ENCODE assay signal across 8 cellular contexts in the genomic region with DNA sequence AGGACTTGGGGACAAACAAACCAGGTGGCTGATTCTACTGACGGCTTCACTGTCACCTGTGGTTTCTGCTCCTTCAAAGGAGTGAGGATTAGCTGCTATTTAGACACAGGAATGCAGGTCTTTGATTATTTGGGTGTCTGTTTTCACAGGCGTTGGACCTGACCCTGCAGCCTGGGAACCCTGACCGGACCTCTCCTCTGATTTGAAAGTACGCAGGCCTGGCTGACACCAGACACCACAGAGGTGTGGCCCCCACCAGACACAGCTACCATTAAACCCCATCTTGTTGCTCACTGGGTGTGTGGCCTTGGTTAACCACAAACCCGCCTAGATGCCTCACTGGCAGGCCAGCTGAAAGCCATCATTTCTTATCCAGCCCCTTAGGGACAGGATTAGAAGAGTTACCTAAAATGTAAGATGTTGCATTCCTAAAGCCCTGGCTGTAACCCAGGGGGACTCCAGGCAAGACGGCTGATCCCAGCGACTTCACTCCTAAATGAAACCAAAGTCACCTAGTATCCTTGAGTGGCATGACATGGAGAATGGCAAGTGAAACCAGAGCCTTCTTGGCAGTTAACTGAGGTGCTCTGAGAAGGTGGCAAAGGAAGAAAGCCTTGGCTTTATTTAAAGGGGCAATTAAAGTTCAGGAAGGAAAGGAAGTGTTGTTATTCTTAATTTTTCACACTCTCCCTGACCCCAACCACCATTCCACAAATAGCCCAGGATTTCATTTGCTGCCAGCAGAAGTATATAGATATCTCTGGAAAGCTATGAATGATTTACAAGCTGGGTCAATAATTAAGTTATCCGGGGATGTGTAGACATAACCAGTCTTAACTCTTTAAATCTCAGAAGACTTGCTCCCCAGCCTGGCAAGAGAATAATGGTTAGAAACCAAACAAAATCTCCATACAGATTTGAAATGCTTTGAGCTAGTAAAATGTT.
DNase-seq lines count a peak whose midpoint lies in the region; ATAC-seq, FAIRE-seq and TF ChIP-seq lines count a peak whose summit lies in the region.

No MANE protein-coding gene starts in this region.

- no peak for FAIRE-seq in frontal cortex (lab: Jason Lieb, UNC)

- no peaks in the 10 kb centered on the region for H3K36me3 ChIP-seq in MM.1S (replicated peaks; ENCODE audit: insufficient read depth, low read length)

- no peak overlapping the region for H3K4me3 ChIP-seq in MM.1S (ENCODE audit: low read length)

- H3K4me1 ChIP-seq in MM.1S (ENCODE audit: low read length): peaks cover 3% of the 10 kb centered on the region; the same call in 1 of the 2 replicates

- H3K9me2 ChIP-seq in MM.1S (replicated peaks; ENCODE audit: insufficient read depth, low read length): no peaks in the 10 kb centered on the region

- no peaks in the 10 kb centered on the region for H3K79me2 ChIP-seq in MM.1S (ENCODE audit: low read length)

- no peak for TF ChIP-seq CTCF in MM.1S (IDR thresholded peaks at IDR 0.05; ENCODE audit: low read length)

- H3K4me2 ChIP-seq in MM.1S (ENCODE audit: low read depth, low read length): peak overlapping the region; percentile 10; the same call in 1 of the 2 replicates

- no peaks in the 10 kb centered on the region for H3K27me3 ChIP-seq in MM.1S (replicated peaks; ENCODE audit: insufficient read depth, low read length)

- ATAC-seq in GM21528 (IDR thresholded peaks at IDR 0.05; ENCODE audit: low FRiP score, unreplicated experiment): peak; percentile 68

- no peaks in the 10 kb centered on the region for H3F3A ChIP-seq in MM.1S (ENCODE audit: insufficient read depth, low read length)

- no peak overlapping the region for H2AFZ ChIP-seq in MM.1S (ENCODE audit: low read length)

- H4K20me1 ChIP-seq in MM.1S (ENCODE audit: insufficient read depth, low read length): no peaks in the 10 kb centered on the region

- no peak overlapping the region for H3K27ac ChIP-seq in MM.1S (ENCODE audit: low read length)

- peak; percentile 69 for DNase-seq in AG08395 (ENCODE audit: low spot score)
- DNase-seq in MM.1S: peak; percentile 66
- DNase-seq in fibroblast of peridontal ligament (ENCODE audit: extremely low read depth): peak; percentile 9
- no peak for DNase-seq in activated gamma-delta T cell (lab: John Stamatoyannopoulos, UW)
- DNase-seq in frontal cortex (ENCODE audit: low spot score in 2 of 2): no peak
- DNase-seq in NCI-H2171 treated with DMSO at 0.1 percent for 48 hours (lab: John Stamatoyannopoulos, UW): no peak
- DNase-seq in SHP77 (lab: John Stamatoyannopoulos, UW): no peak

- no peak overlapping the region for H3K9ac ChIP-seq in MM.1S (ENCODE audit: low read length)

- H3K9me3 ChIP-seq in MM.1S (replicated peaks; ENCODE audit: insufficient read depth, low read length): no peaks in the 10 kb centered on the region

Comparison
In these comparisons a context has a peak if more than half of its experiments do, and no peak if none do; other contexts are left out.
1. DNase-seq: peak in AG08395 (single experiment), MM.1S (single experiment) and fibroblast of peridontal ligament (single experiment); none in activated gamma-delta T cell (single experiment), frontal cortex (0 of 2), NCI-H2171 treated with DMSO at 0.1 percent for 48 hours (single experiment) and SHP77 (0 of 2).